Comparison of ENCODE assay signal across 26 cellular contexts in the genomic region with DNA sequence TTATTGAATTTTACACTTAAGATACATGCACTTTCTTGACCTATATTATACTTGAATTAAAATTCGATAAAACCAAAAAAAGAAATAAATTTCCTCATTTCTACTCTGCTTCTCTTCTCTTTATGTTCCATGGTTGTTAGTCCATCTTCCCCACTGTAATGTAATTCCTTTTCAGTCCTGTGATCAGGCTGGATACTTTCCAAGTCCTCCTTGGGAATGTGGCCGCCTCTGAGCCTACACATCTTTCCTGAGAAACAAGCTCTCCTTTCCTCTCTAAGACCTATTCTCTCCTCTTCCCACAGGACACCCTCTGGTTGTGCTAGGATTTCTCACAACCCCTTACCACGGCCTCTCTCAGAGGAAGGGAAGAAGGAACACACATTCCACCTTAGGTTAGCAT.
DNase-seq lines count a peak whose midpoint lies in the region; ATAC-seq, FAIRE-seq and TF ChIP-seq lines count a peak whose summit lies in the region.
"Had no signal": no experiment of that assay in that cellular context is flagged by ENCODE, and none has a peak within 500 bp of the region (broad histone marks: within the 10 kb centered on the region; RNA-seq: fewer than 3 reads in every experiment).

No MANE protein-coding gene starts in this region.

- peak overlapping the region; percentile 60 for H3K27ac ChIP-seq in keratinocyte (ENCODE audit: control insufficient read depth, insufficient read depth, low read length)
- H3K27ac ChIP-seq: left ventricle myocardium inferior, parathyroid adenoma, RWPE1, sigmoid colon, suprapubic skin, vagina had no signal

- peak overlapping the region; percentile 6 for H3K9ac ChIP-seq in keratinocyte (ENCODE audit: control insufficient read depth, extremely low read depth, insufficient read depth, low read length)
- H3K9ac ChIP-seq: parathyroid adenoma had no signal

- ATAC-seq in GM21723 (IDR thresholded peaks at IDR 0.05; ENCODE audit: unreplicated experiment), result no peak
- ATAC-seq: stimulated activated memory B cell treated with anti-CD40 and anti-IgM and Interleukin-4, amounts not matched to agents 10 μg/mL and 1 μg/mL and 100 μg/mL, for 72 hours had no signal

- H3K27me3 ChIP-seq in bronchial epithelial cell (ENCODE audit: control insufficient read depth, insufficient read depth, low read length) (no peaks in the 10 kb centered on the region), keratinocyte (ENCODE audit: control insufficient read depth, extremely low read depth, insufficient read depth, low read length) (no peaks in the 10 kb centered on the region)
- H3K27me3 ChIP-seq: sigmoid colon, suprapubic skin, vagina had no signal

- H3K4me1 ChIP-seq in keratinocyte (ENCODE audit: control insufficient read depth, extremely low read depth, insufficient read depth, low read length), result peaks cover 39% of the 10 kb centered on the region
- H3K4me1 ChIP-seq: left ventricle myocardium inferior, parathyroid adenoma, sigmoid colon, suprapubic skin, vagina had no signal

- H3K4me3 ChIP-seq in bronchial epithelial cell (ENCODE audit: low read depth, low read length) (no peak overlapping the region), keratinocyte (ENCODE audit: control insufficient read depth in 2 of 3, extremely low read depth in 1 of 3, insufficient read depth in 2 of 3, low read depth in 1 of 3, low read length in 3 of 3) (no peak overlapping the region)
- H3K4me3 ChIP-seq: left ventricle myocardium inferior, sigmoid colon, suprapubic skin, vagina had no signal

- peak overlapping the region; percentile 57 for H2AFZ ChIP-seq in keratinocyte (ENCODE audit: control insufficient read depth, low read length)
- H2AFZ ChIP-seq: parathyroid adenoma had no signal

- H3K36me3 ChIP-seq in bronchial epithelial cell (ENCODE audit: control insufficient read depth, insufficient read depth, low read length) (no peaks in the 10 kb centered on the region), keratinocyte (ENCODE audit: control insufficient read depth in 2 of 2, extremely low read depth in 1 of 2, insufficient read depth in 2 of 2, low read length in 2 of 2) (no peaks in the 10 kb centered on the region)
- H3K36me3 ChIP-seq: left ventricle myocardium inferior, sigmoid colon, suprapubic skin, vagina had no signal

- H3K79me2 ChIP-seq in keratinocyte (ENCODE audit: control insufficient read depth, insufficient read depth, low read length), result no peaks in the 10 kb centered on the region
- H3K79me2 ChIP-seq: parathyroid adenoma had no signal

- FAIRE-seq in bronchial epithelial cell (lab: Jason Lieb, UNC), result no peak
- FAIRE-seq in keratinocyte (lab: Jason Lieb, UNC), result no peak
- FAIRE-seq: endometrium, GM12891 had no signal

- TF ChIP-seq CTCF in bronchial epithelial cell (IDR thresholded peaks at IDR 0.05; ENCODE audit: insufficient read depth, low read length, severe bottlenecking) (no peak), keratinocyte (optimal IDR thresholded peaks at IDR 0.05 in 1 of 3, IDR thresholded peaks at IDR 0.05 in 1 of 3, conservative IDR thresholded peaks at IDR 0.05 in 1 of 3; ENCODE audit: extremely low read depth in 1 of 3, insufficient read depth in 2 of 3, low read length in 3 of 3) (no peak)

- H3K9me1 ChIP-seq in keratinocyte (ENCODE audit: control insufficient read depth, extremely low read depth, insufficient read depth, low read length), result no peaks in the 10 kb centered on the region

- no peaks in the 10 kb centered on the region for H4K20me1 ChIP-seq in keratinocyte (ENCODE audit: control insufficient read depth, extremely low read depth, insufficient read depth, low read length)

- DNase-seq in EH (ENCODE audit: low read depth) (peak; percentile 25), LHCN-M2 (ENCODE audit: low read depth) (peak; percentile 32), bronchial epithelial cell (ENCODE audit: low read depth) (peak; percentile 37), keratinocyte (ENCODE audit: low read depth, low spot score) (no peak), NOMO-1 (lab: John Stamatoyannopoulos, UW; ENCODE audit: unreplicated experiment in 2 of 2) (no peak), cerebellar nuclear complex (lab: John Stamatoyannopoulos, UW) (no peak), NCI-H774 (lab: John Stamatoyannopoulos, UW) (no peak)
- DNase-seq: activated CD4-positive, alpha-beta T cell treated with anti-CD3 and anti-CD28 coated beads, Interleukin-2, amount 50 U/mL, for 4 hours; activated CD8-positive, alpha-beta memory T cell treated with anti-CD3 and anti-CD28 coated beads, Interleukin-2, amount 50 U/mL, for 4 hours; activated naive CD8-positive, alpha-beta T cell treated with anti-CD3 and anti-CD28 coated beads, Interleukin-2, amount 10 ng/mL, durations not matched to agents 7 days and 5 days; CD4-positive, CD25-positive, alpha-beta regulatory T cell; DMS153; left ventricle myocardium inferior; NCI-H510A; nephron progenitor cell; sigmoid colon; stimulated activated CD4-positive, alpha-beta T cell treated with anti-CD3 and anti-CD28 coated beads, Interleukin-1b, Interleukin-23, amount 100 ng/mL, for 48 hours; T-helper 9 cell had no signal

- H3K4me2 ChIP-seq in keratinocyte (ENCODE audit: control insufficient read depth, extremely low read depth, insufficient read depth, low read depth, low read length), result peak overlapping the region; percentile 37

- dilution Hi-C loops in keratinocyte (cut with MboI; ENCODE audit: extremely low pct_ligation_motif_present, low sequenced_read_pairs), result no loop called here

- no peaks in the 10 kb centered on the region for H3K9me3 ChIP-seq in keratinocyte (ENCODE audit: control insufficient read depth, low read depth, low read length)
- H3K9me3 ChIP-seq: left ventricle myocardium inferior, suprapubic skin, vagina had no signal

Comparison
In these comparisons a context has a peak if more than half of its experiments do, and no peak if none do; other contexts are left out.
1. DNase-seq: peak in EH (single experiment), LHCN-M2 (single experiment) and bronchial epithelial cell (single experiment); none in keratinocyte (single experiment), NOMO-1 (0 of 2), cerebellar nuclear complex (0 of 2) and NCI-H774 (single experiment).